In genomic region chr18:42614619-42615293, GRCh38 we compare ENCODE assay signal across 14 cellular contexts.
A peak's percentile ranks its signal among the peaks of the same experiment; 100 is the strongest.
DNase-seq lines count a peak whose midpoint lies in the region; ATAC-seq and TF ChIP-seq lines count a peak whose summit lies in the region.
"Had no signal": no experiment of that assay in that cellular context is flagged by ENCODE, and none has a peak within 500 bp of the region (broad histone marks: within the 10 kb centered on the region; RNA-seq: fewer than 3 reads in every experiment).

No MANE protein-coding gene starts in this region.

- H3K27me3 ChIP-seq in PC-9 (ENCODE audit: insufficient read depth, low read depth) (no peaks in the 10 kb centered on the region), aorta (ENCODE audit: control insufficient read depth in 1 of 2, insufficient read depth in 2 of 2, low read length in 1 of 2) (no peaks in the 10 kb centered on the region)

- no peak for TF ChIP-seq CTCF in PC-9 (conservative IDR thresholded peaks at IDR 0.05)
- no peak for TF ChIP-seq CTCF in endothelial cell (IDR thresholded peaks at IDR 0.05; ENCODE audit: unreplicated experiment)

- intact Hi-C loops in head of caudate nucleus (cut with DNase I) = no loop called here
- intact Hi-C loops in PC-9 (cut with micrococcal nuclease; ENCODE audit: unreplicated experiment) = no loop called here
- intact Hi-C loops in aorta (cut with DNase I) = no loop called here

- no peaks in the 10 kb centered on the region for H4K20me1 ChIP-seq in PC-9 (ENCODE audit: insufficient read depth)

- H3K9me3 ChIP-seq in PC-9 (ENCODE audit: insufficient read depth, low read depth) (no peaks in the 10 kb centered on the region), aorta (ENCODE audit: control insufficient read depth, low read length) (no peaks in the 10 kb centered on the region)

- no peak overlapping the region for H3K4me3 Mint-ChIP-seq in endothelial cell (ENCODE audit: unreplicated experiment)
- H3K4me3 Mint-ChIP-seq: immature natural killer cell had no signal

- CTCF ChIA-PET in PC-9 (lab: Charles Lee) = no interaction called here

- no peaks in the 10 kb centered on the region for H3K4me1 Mint-ChIP-seq in endothelial cell (ENCODE audit: unreplicated experiment)
- H3K4me1 Mint-ChIP-seq: immature natural killer cell had no signal

- H3K36me3 Mint-ChIP-seq in endothelial cell (ENCODE audit: low read depth, unreplicated experiment) = no peaks in the 10 kb centered on the region
- H3K36me3 Mint-ChIP-seq: immature natural killer cell had no signal

- no peaks in the 10 kb centered on the region for H3K4me1 ChIP-seq in PC-9 (replicated peaks; ENCODE audit: insufficient read depth)
- no peaks in the 10 kb centered on the region for H3K4me1 ChIP-seq in aorta (ENCODE audit: control insufficient read depth in 1 of 2, insufficient read depth in 2 of 2, low read length in 2 of 2)

- H3K4me3 ChIP-seq in PC-9 (no peak overlapping the region), aorta (ENCODE audit: low read length in 2 of 2) (no peak overlapping the region)
- H3K4me3 ChIP-seq: K562, skin epidermis had no signal

- POLR2A ChIA-PET in PC-9 (lab: Charles Lee; ENCODE audit: unreplicated experiment) = no interaction called here

- H2AFZ ChIP-seq in PC-9 = no peak overlapping the region

- no peak for ATAC-seq in aorta (ENCODE audit: low FRiP score)
- ATAC-seq: K562, PC-3 had no signal

- H3K27me3 Mint-ChIP-seq in endothelial cell (ENCODE audit: unreplicated experiment) = no peaks in the 10 kb centered on the region

- H3K9me3 Mint-ChIP-seq in endothelial cell (ENCODE audit: unreplicated experiment) = no peaks in the 10 kb centered on the region

- no peaks in the 10 kb centered on the region for H3F3A ChIP-seq in PC-9 (ENCODE audit: insufficient read depth, low read depth)

- H3K27ac Mint-ChIP-seq in endothelial cell (ENCODE audit: unreplicated experiment) = no peak overlapping the region
- H3K27ac Mint-ChIP-seq: immature natural killer cell had no signal

- no peak overlapping the region for H3K27ac ChIP-seq in PC-9
- no peak overlapping the region for H3K27ac ChIP-seq in aorta (ENCODE audit: low read depth in 1 of 2, low read length in 2 of 2)
- H3K27ac ChIP-seq: skin epidermis had no signal

- no peaks in the 10 kb centered on the region for H3K79me2 ChIP-seq in PC-9 (ENCODE audit: low read depth)

- BruUV-seq in PC-9 (replicated peaks; lab: Mats Ljungman, UMichigan) = no TSS peak

- no peak overlapping the region for H3K4me2 ChIP-seq in PC-9

- peak; percentile 96 for DNase-seq in NCI-H1092 treated with DMSO at 0.1 percent for 48 hours (lab: John Stamatoyannopoulos, UW)
- DNase-seq in NCI-H774 (lab: John Stamatoyannopoulos, UW) = peak; percentile 94
- DNase-seq in head of caudate nucleus = peak in 38 of 42 donors; percentile 7 to 86 (median 58)
- DNase-seq in pons (ENCODE audit: low spot score) = peak; percentile 78
- DNase-seq in PC-9 = no peak
- no peak for DNase-seq in RKO (ENCODE audit: low spot score)
- no peak for DNase-seq in aorta
- DNase-seq in endothelial cell (ENCODE audit: low spot score) = no peak
- DNase-seq: activated CD4-positive, CD25-positive, alpha-beta regulatory T cell; activated effector memory CD4-positive, alpha-beta T cell treated with anti-CD3 and anti-CD28 coated beads, Interleukin-2, amount 50 U/mL, for 16 hours; immature natural killer cell; PC-3 had no signal

- 32 to 40% methylated on average over 2 of the region's 2 CpGs for WGBS in aorta, 2 donors

- no peaks in the 10 kb centered on the region for H3K9me2 ChIP-seq in PC-9 (ENCODE audit: insufficient read depth)

- H3K36me3 ChIP-seq in PC-9 (ENCODE audit: low read depth) (no peaks in the 10 kb centered on the region), aorta (ENCODE audit: control insufficient read depth in 1 of 2, insufficient read depth in 2 of 2, low read length in 1 of 2) (no peaks in the 10 kb centered on the region)

Comparison
In these comparisons a context has a peak if more than half of its experiments do, and no peak if none do; other contexts are left out.
1. DNase-seq: peak in NCI-H1092 treated with DMSO at 0.1 percent for 48 hours (single experiment), NCI-H774 (single experiment), head of caudate nucleus (38 of 42) and pons (single experiment); none in PC-9 (0 of 2), RKO (single experiment), aorta (0 of 2) and endothelial cell (single experiment).